8 cellular contexts compared by ENCODE assay signal in the genomic region with DNA sequence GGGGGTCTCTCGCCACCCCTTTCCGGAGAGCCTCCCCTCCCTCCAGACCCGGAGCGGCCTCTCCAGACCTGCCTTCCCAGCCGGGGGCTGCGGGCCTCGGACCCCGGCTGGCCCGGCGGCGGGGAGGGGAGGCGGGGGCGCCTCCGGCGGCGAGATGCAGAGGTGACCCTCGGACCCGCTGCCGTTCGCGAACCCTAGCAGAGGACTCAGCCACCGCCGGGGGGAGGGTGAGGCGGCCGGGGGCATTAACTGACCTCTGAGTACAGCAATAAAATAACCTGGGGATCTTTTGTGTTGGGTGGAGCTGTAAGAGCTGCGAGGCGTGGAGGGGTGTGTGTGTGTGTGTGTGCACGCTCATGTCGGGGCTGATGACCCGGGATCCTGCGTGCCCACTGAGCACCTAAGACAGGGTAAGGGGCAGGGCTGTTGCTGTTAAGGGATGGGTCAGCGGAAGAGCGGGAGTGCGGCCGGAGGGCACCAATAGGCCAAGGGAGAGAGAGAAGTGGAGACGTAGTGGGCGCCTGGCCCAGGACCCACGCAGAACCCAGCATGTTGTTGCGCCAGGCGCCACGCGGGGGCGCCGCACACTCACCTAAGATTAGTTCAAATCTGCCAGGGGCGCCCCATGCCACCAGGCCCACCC. TPM values are rescaled to one million over a fixed set of nuclear protein-coding genes. Genes with fewer than 3 reads are reported as not detected.
DNase-seq lines count a peak whose midpoint lies in the region; ATAC-seq, FAIRE-seq and TF ChIP-seq lines count a peak whose summit lies in the region.

No MANE protein-coding gene starts in this region.

- DNase-seq in BE2C (peak; percentile 85), HT-29 (ENCODE audit: low spot score) (peak; percentile 61), T-helper 9 cell (peak; percentile 75), astrocyte of the spinal cord (ENCODE audit: low read depth, low spot score) (peak; percentile 40), RCC 7860 (ENCODE audit: low spot score) (no peak)
- peak in 2 of 3 donors; percentile 57 to 72 for DNase-seq in stimulated activated CD4-positive, alpha-beta T cell treated with anti-CD3 and anti-CD28 coated beads, Interleukin-12 subunit alpha, Interleukin-12 subunit beta, amount 100 ng/mL, for 48 hours (ENCODE audit: low read depth in 2 of 3, low spot score in 1 of 3)

- H3K4me1 ChIP-seq in BE2C, result peaks cover 8% of the 10 kb centered on the region

- FAIRE-seq in RCC 7860 (lab: Jason Lieb, UNC), result no peak

- ATAC-seq in HG02610 (IDR thresholded peaks at IDR 0.05; ENCODE audit: unreplicated experiment), result no peak

- in situ Hi-C loops in astrocyte of the spinal cord (cut with HindIII; ENCODE audit: low sequenced_read_pairs), result no loop called here

- H3K4me3 ChIP-seq in BE2C (ENCODE audit: low read depth, low read length) (peak overlapping the region; percentile 44), astrocyte of the spinal cord (ENCODE audit: low read depth, low read length) (no peak overlapping the region), iPS-18c (ENCODE audit: insufficient read depth, low read depth, low read length) (peak overlapping the region; percentile 63)

- TF ChIP-seq CTCF in BE2C (IDR thresholded peaks at IDR 0.05; ENCODE audit: low read depth, low read length) (peak; percentile 88), astrocyte of the spinal cord (IDR thresholded peaks at IDR 0.05; ENCODE audit: low read depth, low read length) (peak; percentile 86)

- no peaks in the 10 kb centered on the region for H3K9me3 ChIP-seq in BE2C
- H3K9me3 ChIP-seq in iPS-18c (ENCODE audit: control insufficient read depth, insufficient read depth, low read length), result no peaks in the 10 kb centered on the region

- peaks cover 19% of the 10 kb centered on the region for H3K27me3 ChIP-seq in BE2C

- H3K36me3 ChIP-seq in BE2C, result no peaks in the 10 kb centered on the region

RNA-seq across cellular contexts. Expression of a gene that starts 6.3 kb away (rescaled TPM):
- 0.86 TPM for polyA plus RNA-seq in BE2C (2012; ENCODE audit: insufficient read depth, insufficient read length, low read depth)
- 0.10 TPM in 1 of 2 replicates, not detected in the other for total RNA-seq in HT-29 (2014; rRNA removed; shearing (Covaris generic))

RNA-seq across cellular contexts. Expression of a gene that starts 16.4 kb away (rescaled TPM):
- polyA plus RNA-seq in BE2C (2012; ENCODE audit: insufficient read depth, insufficient read length, low read depth), result 7.8 TPM
- total RNA-seq in HT-29 (2014; rRNA removed; shearing (Covaris generic)), result not detected in 2 replicates

RNA-seq across cellular contexts. Expression of a gene that starts 24.3 kb away (rescaled TPM):
- 162 TPM for polyA plus RNA-seq in BE2C (2012; ENCODE audit: insufficient read depth, insufficient read length, low read depth)
- 19.4 and 28.8 TPM in 2 replicates for total RNA-seq in HT-29 (2014; rRNA removed; shearing (Covaris generic))

RNA-seq across cellular contexts. Expression of a gene that starts 34.0 kb away (rescaled TPM):
- polyA plus RNA-seq in BE2C (2012; ENCODE audit: insufficient read depth, insufficient read length, low read depth), result 121 TPM
- 206 and 220 TPM in 2 replicates for total RNA-seq in HT-29 (2014; rRNA removed; shearing (Covaris generic))

RNA-seq across cellular contexts. Expression of a gene that starts 46.0 kb away (rescaled TPM):
- not detected for polyA plus RNA-seq in BE2C (2012; ENCODE audit: insufficient read depth, insufficient read length, low read depth)
- total RNA-seq in HT-29 (2014; rRNA removed; shearing (Covaris generic)), result not detected in 2 replicates
